ENCODE assay signal across 14 cellular contexts in the genomic region with DNA sequence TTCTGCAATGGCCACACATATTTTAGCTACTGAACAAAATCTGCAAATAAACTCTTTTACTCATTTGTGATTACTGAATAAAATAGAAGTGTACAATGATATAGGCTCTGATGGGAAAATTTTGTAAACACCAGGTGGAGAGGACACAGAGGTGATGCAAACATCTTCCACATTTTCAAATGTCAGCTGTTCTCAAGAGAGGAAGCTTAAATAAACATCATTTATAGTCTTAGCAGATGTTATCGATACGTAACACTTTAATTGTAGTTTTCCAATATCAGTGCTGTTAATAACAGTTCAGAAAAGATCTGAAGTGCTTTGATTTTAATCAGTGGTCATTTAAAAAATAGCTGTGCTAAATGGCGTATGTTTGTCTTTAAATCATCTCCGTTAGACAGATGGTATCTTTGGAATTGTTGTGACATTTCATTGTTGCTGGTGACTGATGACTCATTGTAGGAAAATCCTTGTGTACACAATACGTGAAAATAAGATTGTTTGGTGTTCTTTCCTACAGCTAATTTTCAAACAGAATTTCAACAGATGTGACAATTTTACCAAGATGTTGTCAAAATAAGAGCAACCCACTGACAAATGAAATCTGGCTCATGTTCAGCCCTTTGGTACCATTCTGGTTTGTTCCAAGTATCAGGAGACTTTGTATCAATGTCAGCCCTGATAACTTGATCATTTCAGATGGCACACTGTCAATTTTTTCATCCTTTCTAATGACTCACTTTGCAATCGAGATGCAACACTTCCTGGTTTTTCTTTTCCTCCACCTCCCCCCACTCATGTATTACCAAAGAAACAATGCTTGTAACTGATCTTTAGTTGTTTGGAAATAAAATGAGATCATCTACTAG.
DNase-seq lines count a peak whose midpoint lies in the region; TF ChIP-seq lines count a peak whose summit lies in the region.
"Had no signal": no experiment of that assay in that cellular context is flagged by ENCODE, and none has a peak within 500 bp of the region (broad histone marks: within the 10 kb centered on the region; RNA-seq: fewer than 3 reads in every experiment).

No MANE protein-coding gene starts in this region.

- TF ChIP-seq CTCF in HFF-Myc (IDR thresholded peaks at IDR 0.05; ENCODE audit: low read depth, low read length, missing control alignments) (no peak), fibroblast of pulmonary artery (IDR thresholded peaks at IDR 0.05; ENCODE audit: low read length, missing control alignments) (no peak), mesothelial cell of epicardium (IDR thresholded peaks at IDR 0.05; ENCODE audit: unreplicated experiment) (no peak)

- H3K4me3 ChIP-seq in HFF-Myc (replicated peaks; ENCODE audit: low read depth, low read length) (no peak overlapping the region), fibroblast of pulmonary artery (replicated peaks; ENCODE audit: low read depth, low read length) (no peak overlapping the region)
- H3K4me3 ChIP-seq: BLaER1, spleen had no signal

- no peak overlapping the region for H3K4me3 Mint-ChIP-seq in mesothelial cell of epicardium
- H3K4me3 Mint-ChIP-seq: activated CD4-positive, alpha-beta T cell treated with anti-CD3 and anti-CD28 coated beads for 36 hours; activated naive CD8-positive, alpha-beta T cell treated with anti-CD3 and anti-CD28 coated beads, Interleukin-2, amount 10 ng/mL, durations not matched to agents 7 days and 5 days had no signal

- DNase-seq in A172 (ENCODE audit: low spot score) (peak; percentile 56), HFF-Myc (ENCODE audit: extremely low read depth, low read depth) (peak; percentile 36), OCI-M1 (lab: John Stamatoyannopoulos, UW) (peak; percentile 16), fibroblast of pulmonary artery (ENCODE audit: low read depth) (peak; percentile 82), mesothelial cell of epicardium (ENCODE audit: low spot score in 2 of 2, unreplicated experiment in 2 of 2) (no peak), T-helper 9 cell (no peak), amygdala (lab: John Stamatoyannopoulos, UW) (no peak)
- no peak for DNase-seq in activated T-cell treated with anti-CD3 and anti-CD28 coated beads, Interleukin-2, amount 50 U/mL, for 1 hour
- DNase-seq: activated CD4-positive, alpha-beta T cell treated with anti-CD3 and anti-CD28 coated beads for 36 hours; activated naive CD8-positive, alpha-beta T cell treated with anti-CD3 and anti-CD28 coated beads, Interleukin-2, amount 10 ng/mL, durations not matched to agents 7 days and 5 days; mammary epithelial cell; spleen; stimulated activated naive CD4-positive, alpha-beta T cell treated with Interleukin-2 at 50 U/mL for 16 hours had no signal

- H3K36me3 Mint-ChIP-seq in mesothelial cell of epicardium, result peaks cover 9% of the 10 kb centered on the region
- H3K36me3 Mint-ChIP-seq: activated naive CD8-positive, alpha-beta T cell treated with anti-CD3 and anti-CD28 coated beads, Interleukin-2, amount 10 ng/mL, durations not matched to agents 7 days and 5 days had no signal

- H3K27ac Mint-ChIP-seq in mesothelial cell of epicardium, result no peak overlapping the region
- H3K27ac Mint-ChIP-seq: activated CD4-positive, alpha-beta T cell treated with anti-CD3 and anti-CD28 coated beads for 36 hours; activated naive CD8-positive, alpha-beta T cell treated with anti-CD3 and anti-CD28 coated beads, Interleukin-2, amount 10 ng/mL, durations not matched to agents 7 days and 5 days had no signal

- H3K9me3 Mint-ChIP-seq in mesothelial cell of epicardium, result peaks cover 8% of the 10 kb centered on the region
- H3K9me3 Mint-ChIP-seq: activated naive CD8-positive, alpha-beta T cell treated with anti-CD3 and anti-CD28 coated beads, Interleukin-2, amount 10 ng/mL, durations not matched to agents 7 days and 5 days had no signal

- no peaks in the 10 kb centered on the region for H3K27me3 Mint-ChIP-seq in mesothelial cell of epicardium (ENCODE audit: low read depth)
- H3K27me3 Mint-ChIP-seq: activated naive CD8-positive, alpha-beta T cell treated with anti-CD3 and anti-CD28 coated beads, Interleukin-2, amount 10 ng/mL, durations not matched to agents 7 days and 5 days had no signal

- H3K4me1 Mint-ChIP-seq in mesothelial cell of epicardium, result peaks cover 15% of the 10 kb centered on the region
- H3K4me1 Mint-ChIP-seq: activated CD4-positive, alpha-beta T cell treated with anti-CD3 and anti-CD28 coated beads for 36 hours; activated naive CD8-positive, alpha-beta T cell treated with anti-CD3 and anti-CD28 coated beads, Interleukin-2, amount 10 ng/mL, durations not matched to agents 7 days and 5 days had no signal

Comparison
In these comparisons a context has a peak if more than half of its experiments do, and no peak if none do; other contexts are left out.
1. DNase-seq: peak in A172 (single experiment), HFF-Myc (single experiment), OCI-M1 (single experiment) and fibroblast of pulmonary artery (single experiment); none in mesothelial cell of epicardium (0 of 2), T-helper 9 cell (single experiment), activated T-cell treated with anti-CD3 and anti-CD28 coated beads, Interleukin-2, amount 50 U/mL, for 1 hour (single experiment) and amygdala (0 of 56).